Comparison of ENCODE assay signal across 38 cellular contexts in the genomic region with DNA sequence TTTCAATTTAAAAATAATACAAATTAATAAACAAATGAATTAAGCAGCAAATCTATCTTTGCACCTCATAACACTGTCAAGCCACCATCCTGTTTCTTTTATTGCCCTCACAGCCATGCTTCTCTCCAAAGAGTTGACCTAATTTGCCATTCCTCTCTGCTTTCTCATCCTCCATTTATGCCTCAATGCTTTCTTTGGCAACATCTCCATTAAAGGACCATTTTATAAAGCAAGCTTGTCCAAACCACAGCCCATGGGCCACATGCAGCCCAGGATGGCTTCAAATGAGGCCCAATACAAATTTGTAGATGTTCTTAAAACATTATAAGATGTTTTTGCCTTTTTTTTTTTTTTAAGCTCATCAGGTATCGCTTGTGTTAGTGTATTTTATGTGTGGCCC. TPM values are rescaled to one million over a fixed set of nuclear protein-coding genes. Genes with fewer than 3 reads are reported as not detected.
"Had no signal": no experiment of that assay in that cellular context is flagged by ENCODE, and none has a peak within 500 bp of the region (broad histone marks: within the 10 kb centered on the region; RNA-seq: fewer than 3 reads in every experiment).

No MANE protein-coding gene starts in this region.

- H3K27me3 ChIP-seq: cardiac muscle cell, Peyer's patch had no signal

- H3K36me3 ChIP-seq: cardiac muscle cell, Peyer's patch, WERI-Rb-1 had no signal

- H3K4me3 ChIP-seq: cardiac muscle cell, Peyer's patch had no signal

- H3K4me2 ChIP-seq: KMS-11 had no signal

- DNase-seq: activated CD4-positive, alpha-beta T cell treated with anti-CD3 and anti-CD28 coated beads for 1 hour; activated CD4-positive, alpha-beta T cell treated with anti-CD3 and anti-CD28 coated beads for 48 hours; activated CD4-positive, CD25-positive, alpha-beta regulatory T cell; activated CD8-positive, alpha-beta T cell treated with anti-CD3 and anti-CD28 coated beads for 36 hours; activated effector memory CD4-positive, alpha-beta T cell treated with anti-CD3 and anti-CD28 coated beads, Interleukin-2, amount 50 U/mL, for 16 hours; activated naive CD4-positive, alpha-beta T cell; activated naive CD4-positive, alpha-beta T cell treated with anti-CD3 and anti-CD28 coated beads, Interleukin-2, amount 50 U/mL, for 16 hours; activated naive CD8-positive, alpha-beta T cell treated with anti-CD3 and anti-CD28 coated beads for 36 hours; activated T-cell treated with anti-CD3 and anti-CD28 coated beads, Interleukin-2, amount 50 U/mL, for 1 hour; activated T-cell treated with anti-CD3 and anti-CD28 coated beads, Interleukin-2, amount 50 U/mL, for 72 hours; amniotic stem cell; aorta; MV-4-11; NCI-H1092; NCI-H146; NCI-H187; NCI-H2029 treated with DMSO at 0.1 percent for 48 hours; NCI-H2107; NCI-H2171; NCI-H510A; NCI-H526; NCI-H748 treated with DMSO at 0.1 percent for 48 hours; NK-92 treated with Interleukin-12 subunit alpha and Interleukin-12 subunit beta, amount 100 ng/mL, for 24 hours; PC-3; Peyer's patch; RPMI8226; SHP77 treated with DMSO at 0.1 percent for 48 hours; T-helper 1 cell; T-helper 2 cell; T-helper 9 cell; WERI-Rb-1 had no signal

- ATAC-seq: activated CD8-positive, alpha-beta T cell treated with anti-CD3 and anti-CD28 coated beads for 36 hours; activated T-cell treated with anti-CD3 and anti-CD28 coated beads, Interleukin-2, amount 50 U/mL, for 72 hours; activated T-helper 17 cell treated with anti-CD3 and anti-CD28 coated beads, Interleukin-2, amount 50 U/mL, for 72 hours; PC-3; SK-N-SH treated with all-trans-retinoic acid at 6 μM for 48 hours had no signal

- H3K9me3 ChIP-seq: Peyer's patch had no signal

- H3K9ac ChIP-seq: KMS-11 had no signal

- H3K4me1 ChIP-seq: Peyer's patch had no signal

- H3K27ac ChIP-seq: cardiac muscle cell, KMS-11, Peyer's patch, WERI-Rb-1 had no signal

RNA-seq across cellular contexts. Expression of a gene that starts 26.4 kb away (rescaled TPM):
- total RNA-seq: activated CD8-positive, alpha-beta memory T cell treated with anti-CD3 and anti-CD28 coated beads for 36 hours; activated CD8-positive, alpha-beta T cell treated with anti-CD3 and anti-CD28 coated beads for 36 hours; activated T-cell treated with anti-CD3 and anti-CD28 coated beads, Interleukin-2, amount 50 U/mL, for 72 hours; activated T-helper 17 cell treated with anti-CD3 and anti-CD28 coated beads, Interleukin-2, amount 50 U/mL, for 72 hours; MCF 10A; PC-3; Peyer's patch; SK-MEL-5 had no signal
